8 cellular contexts compared by ENCODE assay signal in genomic region chr15:42056934-42057743, GRCh38. TPM values are rescaled to one million over a fixed set of nuclear protein-coding genes. Genes with fewer than 3 reads are reported as not detected.
A peak's percentile ranks its signal among the peaks of the same experiment; 100 is the strongest.
DNase-seq lines count a peak whose midpoint lies in the region; ATAC-seq and TF ChIP-seq lines count a peak whose summit lies in the region.

No MANE protein-coding gene starts in this region.

- 17 to 18% methylated on average over 35 of the region's 36 CpGs for WGBS in tibial nerve, 2 donors

- H3K27me3 ChIP-seq in tibial nerve = peaks cover 0 to 12% of the 10 kb centered on the region in 2 donors

- TF ChIP-seq POLR2A in tibial nerve (IDR thresholded peaks at IDR 0.05) = no peak

- no peaks in the 10 kb centered on the region for H3K36me3 ChIP-seq in tibial nerve

- H3K9me3 ChIP-seq in tibial nerve = no peaks in the 10 kb centered on the region

- peaks cover 20% of the 10 kb centered on the region for H3K27me3 Mint-ChIP-seq in activated naive CD4-positive, alpha-beta T cell treated with anti-CD3 and anti-CD28 coated beads for 36 hours (ENCODE audit: low read depth)

- peak; percentile 91 for TF ChIP-seq CTCF in RWPE1 (conservative IDR thresholded peaks at IDR 0.05; ENCODE audit: low read depth)
- TF ChIP-seq CTCF in tibial nerve (IDR thresholded peaks at IDR 0.05) = peak; percentile 31 to 67 (median 40)

- H3K4me3 Mint-ChIP-seq in activated naive CD4-positive, alpha-beta T cell treated with anti-CD3 and anti-CD28 coated beads for 36 hours = peak overlapping the region; percentile 33

- DNase-seq in DMS53 treated with DMSO at 0.1 percent for 48 hours (lab: John Stamatoyannopoulos, UW; ENCODE audit: unreplicated experiment) (peak; percentile 83), RWPE1 (ENCODE audit: low spot score) (peak; percentile 98), glomerular endothelial cell (ENCODE audit: extremely low read depth, low read depth, low spot score) (peak; percentile 69), non-pigmented ciliary epithelial cell (ENCODE audit: low read depth) (peak; percentile 6), tibial nerve (ENCODE audit: low spot score in 2 of 2) (peak in 1 of 2 donors; percentile 23)
- peak; percentile 73 for DNase-seq in activated naive CD4-positive, alpha-beta T cell treated with anti-CD3 and anti-CD28 coated beads for 36 hours

- CTCF ChIA-PET in RWPE1 (lab: Yijun Ruan, JAX) = interaction anchor here (0.6 to 2.9 kb wide), 12 partner anchors 8 to 165 kb away, joined by 3 to 26 read pairs (median 4); partner anchors contain the start of gene EHD4
- CTCF ChIA-PET in activated naive CD4-positive, alpha-beta T cell treated with anti-CD3 and anti-CD28 coated beads for 36 hours (lab: Charles Lee) = interaction anchor here (0.5 to 6.6 kb wide), 20 partner anchors 10 to 283 kb away, joined by 3 to 94 read pairs (median 3); partner anchors contain the start of genes EHD4 and MAPKBP1

- no peak for ATAC-seq in HG02759 (IDR thresholded peaks at IDR 0.05; ENCODE audit: unreplicated experiment)

- POLR2A ChIA-PET in RWPE1 (lab: Yijun Ruan, JAX; ENCODE audit: low non-redundant PET) = interaction anchor here (0.7 to 1.0 kb wide), 2 partner anchors 20 to 36 kb away, joined by 3 to 5 read pairs; partner anchors contain the start of gene PLA2G4E

- no peaks in the 10 kb centered on the region for H3K36me3 Mint-ChIP-seq in activated naive CD4-positive, alpha-beta T cell treated with anti-CD3 and anti-CD28 coated beads for 36 hours (ENCODE audit: low read depth)

- H3K4me1 ChIP-seq in tibial nerve = peaks cover 0 to 9% (median 3%) of the 10 kb centered on the region in 4 donors

- no peaks in the 10 kb centered on the region for H3K9me3 Mint-ChIP-seq in activated naive CD4-positive, alpha-beta T cell treated with anti-CD3 and anti-CD28 coated beads for 36 hours

- H3K4me1 Mint-ChIP-seq in activated naive CD4-positive, alpha-beta T cell treated with anti-CD3 and anti-CD28 coated beads for 36 hours (ENCODE audit: low read depth) = peaks cover 13% of the 10 kb centered on the region

- TF ChIP-seq EP300 in Ishikawa (IDR thresholded peaks at IDR 0.05; ENCODE audit: borderline replicate concordance) = no peak
- no peak for TF ChIP-seq EP300 in tibial nerve (IDR thresholded peaks at IDR 0.05)

- H3K27ac ChIP-seq in RWPE1 (peak overlapping the region; percentile 98), tibial nerve (no peak overlapping the region)

- peak; percentile 70 for TF ChIP-seq RAD21 in Ishikawa (IDR thresholded peaks at IDR 0.05; ENCODE audit: low read depth)

- H3K27ac Mint-ChIP-seq in activated naive CD4-positive, alpha-beta T cell treated with anti-CD3 and anti-CD28 coated beads for 36 hours = no peak overlapping the region

- peak overlapping the region in 2 of 4 donors; percentile 20 for H3K4me3 ChIP-seq in tibial nerve

- intact Hi-C loops in activated naive CD4-positive, alpha-beta T cell treated with anti-CD3 and anti-CD28 coated beads for 36 hours (cut with micrococcal nuclease) = loop anchor here (1.0 kb wide), 1 partner anchor 68 kb away; no protein-coding TSS in a partner anchor

TF ChIP-seq in Ishikawa, 13 proteins besides CTCF, POLR2A, EP300 and RAD21:
- TF ChIP-seq YY1 (IDR thresholded peaks at IDR 0.05; ENCODE audit: low read depth) (0 out of 2 replicates have a peak, but pooled peaks have one; percentile 17), TEAD4 (IDR thresholded peaks at IDR 0.05) (peak; percentile 2; the same call in 1 of the 2 replicates), CREB1 (IDR thresholded peaks at IDR 0.05; ENCODE audit: low read depth) (peak; percentile 86), NFIC (IDR thresholded peaks at IDR 0.05) (no peak), CEBPB (IDR thresholded peaks at IDR 0.05) (peak; percentile 96), REST (IDR thresholded peaks at IDR 0.05; ENCODE audit: low read depth) (no peak), MAX (IDR thresholded peaks at IDR 0.05) (peak; percentile 8; the same call in 1 of the 2 replicates)

RNA-seq across cellular contexts. Expression of gene PLA2G4E, which starts 36.3 kb away (rescaled TPM):
- not detected for total RNA-seq in activated naive CD4-positive, alpha-beta T cell treated with anti-CD3 and anti-CD28 coated beads for 36 hours
- total RNA-seq in glomerular endothelial cell (not detected in 2 replicates), tibial nerve (not detected)

RNA-seq across cellular contexts. Expression of gene PLA2G4D, which starts 37.2 kb away (rescaled TPM):
- not detected for total RNA-seq in activated naive CD4-positive, alpha-beta T cell treated with anti-CD3 and anti-CD28 coated beads for 36 hours
- total RNA-seq in glomerular endothelial cell (not detected in 2 replicates), tibial nerve (not detected)
